In the genomic region with DNA sequence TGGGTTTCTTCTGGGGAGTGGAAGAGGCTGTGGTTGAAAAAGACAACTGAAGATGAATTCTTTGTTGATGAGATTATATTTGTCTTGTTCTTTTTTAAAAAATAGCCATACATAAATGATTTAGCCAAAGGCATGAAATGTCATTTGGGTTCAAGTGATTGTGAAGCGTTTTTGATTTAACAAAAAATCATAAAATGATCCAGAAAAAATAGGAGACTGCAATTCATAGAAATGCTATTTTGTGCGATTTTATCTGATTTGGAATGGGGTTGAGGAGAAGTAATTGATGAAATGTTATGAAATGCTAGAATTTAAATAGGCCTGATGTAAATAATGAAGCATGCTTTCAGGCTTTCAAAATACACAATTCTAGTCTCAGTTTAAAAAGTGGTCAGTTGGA, we compare ENCODE assay signal across 27 cellular contexts. TPM values are rescaled to one million over a fixed set of nuclear protein-coding genes. Genes with fewer than 3 reads are reported as not detected.
"Had no signal": no experiment of that assay in that cellular context is flagged by ENCODE, and none has a peak within 500 bp of the region (broad histone marks: within the 10 kb centered on the region; RNA-seq: fewer than 3 reads in every experiment).

No MANE protein-coding gene starts in this region.

- H3K9me3 Mint-ChIP-seq: neural crest cell had no signal

- H3K4me3 Mint-ChIP-seq: naive thymus-derived CD8-positive, alpha-beta T cell; nephron; neural crest cell; stimulated activated naive B cell treated with anti-CD40 and anti-IgM and Interleukin-4, amounts not matched to agents 10 μg/mL and 1 μg/mL and 100 μg/mL, for 72 hours had no signal

- H3K4me1 Mint-ChIP-seq: naive thymus-derived CD8-positive, alpha-beta T cell; neural crest cell had no signal

- H3K27me3 ChIP-seq: heart left ventricle, neutrophil, ovary, right atrium auricular region, right lobe of liver, stomach, testis, thyroid gland, transverse colon, upper lobe of right lung had no signal

- H3K36me3 ChIP-seq: heart left ventricle, left ventricle myocardium inferior, neutrophil, ovary, right atrium auricular region, right lobe of liver, spleen, stomach, thyroid gland, transverse colon, upper lobe of right lung had no signal

- ATAC-seq: heart left ventricle; mucosa of descending colon; naive thymus-derived CD8-positive, alpha-beta T cell; right lobe of liver; stimulated activated naive B cell treated with anti-CD40 and anti-IgM and Interleukin-4, amounts not matched to agents 10 μg/mL and 1 μg/mL and 100 μg/mL, for 72 hours; stimulated activated naive CD8-positive, alpha-beta T cell treated with anti-CD3 and anti-CD28 coated beads, Interleukin-15, Interleukin-2, amounts not matched to agents 100 U/mL and 50 U/mL, for 24 hours; upper lobe of right lung had no signal

- H3K4me3 ChIP-seq: heart left ventricle, left ventricle myocardium inferior, lung, mucosa of descending colon, ovary, right atrium auricular region, right lobe of liver, skin epidermis, spleen, stomach, testis, thyroid gland, transverse colon, upper lobe of right lung had no signal

- H3K4me1 ChIP-seq: heart left ventricle, left ventricle myocardium inferior, right atrium auricular region, right lobe of liver, spleen, stomach, testis, thyroid gland, transverse colon, upper lobe of right lung had no signal

- DNase-seq: heart left ventricle; left ventricle myocardium inferior; midbrain; mucosa of descending colon; naive thymus-derived CD8-positive, alpha-beta T cell; occipital lobe; ovary; right lobe of liver; spleen; stimulated activated CD4-positive, alpha-beta T cell treated with anti-CD3 and anti-CD28 coated beads, Interleukin-1b, Interleukin-23, amount 100 ng/mL, for 48 hours; stimulated activated CD4-positive, alpha-beta T cell treated with anti-CD3 and anti-CD28 coated beads, Interleukin-4, amount 100 ng/mL, for 1 hour; stimulated activated naive B cell treated with anti-CD40 and anti-IgM and Interleukin-4, amounts not matched to agents 10 μg/mL and 1 μg/mL and 100 μg/mL, for 72 hours; stimulated activated naive CD8-positive, alpha-beta T cell treated with anti-CD3 and anti-CD28 coated beads, Interleukin-15, Interleukin-2, amounts not matched to agents 100 U/mL and 50 U/mL, for 24 hours; stomach; testis; thyroid gland; transverse colon; upper lobe of right lung had no signal

- H3K27ac ChIP-seq: heart left ventricle, left ventricle myocardium inferior, neutrophil, ovary, right atrium auricular region, right lobe of liver, skin epidermis, spleen, stomach, testis, thyroid gland, transverse colon, upper lobe of right lung had no signal

- H3K27ac Mint-ChIP-seq: naive thymus-derived CD8-positive, alpha-beta T cell; progenitor cell of endocrine pancreas; stimulated activated naive B cell treated with anti-CD40 and anti-IgM and Interleukin-4, amounts not matched to agents 10 μg/mL and 1 μg/mL and 100 μg/mL, for 72 hours had no signal

- H3K27me3 Mint-ChIP-seq: progenitor cell of endocrine pancreas had no signal

- H3K9me3 ChIP-seq: mucosa of descending colon, neutrophil, ovary, right atrium auricular region, right lobe of liver, testis, thyroid gland had no signal

RNA-seq across cellular contexts. Expression of gene CYP24A1, which starts 55.8 kb away (rescaled TPM):
- total RNA-seq: heart left ventricle, left ventricle myocardium inferior, mesenteric fat pad, mucosa of descending colon, occipital lobe, progenitor cell of endocrine pancreas, pulmonary artery endothelial cell, right lobe of liver, spleen, stomach, transverse colon had no signal
- polyA plus RNA-seq: heart left ventricle; naive thymus-derived CD8-positive, alpha-beta T cell; ovary; spleen had no signal
